In genomic region chr3:71752911-71753715, GRCh38 we compare ENCODE assay signal across 11 cellular contexts. TPM values are rescaled to one million over a fixed set of nuclear protein-coding genes. Genes with fewer than 3 reads are reported as not detected.
DNase-seq lines count a peak whose midpoint lies in the region; ATAC-seq and TF ChIP-seq lines count a peak whose summit lies in the region.
"Had no signal": no experiment of that assay in that cellular context is flagged by ENCODE, and none has a peak within 500 bp of the region (broad histone marks: within the 10 kb centered on the region; RNA-seq: fewer than 3 reads in every experiment).

No MANE protein-coding gene starts in this region.

- H3K56ac ChIP-seq in mesendoderm (ENCODE audit: low read length), result peak overlapping the region; percentile 100

- no peak overlapping the region for H3K27ac ChIP-seq in mammary epithelial cell (ENCODE audit: insufficient read depth, low read depth, low read length)
- no peak overlapping the region for H3K27ac ChIP-seq in mesendoderm (ENCODE audit: low read depth, low read length)
- no peak overlapping the region for H3K27ac ChIP-seq in transverse colon

- ATAC-seq in left colon, result no peak
- ATAC-seq in HG02571 (IDR thresholded peaks at IDR 0.05; ENCODE audit: unreplicated experiment), result no peak
- no peak for ATAC-seq in GM19452 (IDR thresholded peaks at IDR 0.05; ENCODE audit: unreplicated experiment)

- dilution Hi-C loops in mammary epithelial cell (cut with HindIII; ENCODE audit: low sequenced_read_pairs), result no loop called here

- H2BK120ac ChIP-seq in mesendoderm (ENCODE audit: low read depth, low read length), result no peak overlapping the region

- H3K79me1 ChIP-seq in mesendoderm (ENCODE audit: low read length), result no peaks in the 10 kb centered on the region

- H3K4me1 ChIP-seq in mammary epithelial cell (ENCODE audit: insufficient read depth, low read length) (peaks cover 12% of the 10 kb centered on the region), mesendoderm (ENCODE audit: control insufficient read depth, low read depth, low read length) (no peaks in the 10 kb centered on the region), transverse colon (peaks cover 0 to 4% (median 2%) of the 10 kb centered on the region in 4 donors)

- no peaks in the 10 kb centered on the region for H3K9me3 Mint-ChIP-seq in activated T-cell treated with anti-CD3 and anti-CD28 coated beads, Interleukin-2, amount 50 U/mL, for 24 hours

- no peak overlapping the region for H2AFZ ChIP-seq in mammary epithelial cell (ENCODE audit: low read depth, low read length)

- intact Hi-C loops in mammary epithelial cell (cut with micrococcal nuclease), result no loop called here
- intact Hi-C loops in transverse colon (cut with DNase I; ENCODE audit: low total_unique reads), result no loop called here
- intact Hi-C loops in left colon (cut with DNase I, micrococcal nuclease), result no loop called here

- no TSS peak for BruUV-seq in mammary epithelial cell (replicated peaks; lab: Mats Ljungman, UMichigan)

- no peak overlapping the region for H4K8ac ChIP-seq in mesendoderm (ENCODE audit: low read depth, low read length)

- H3K27ac Mint-ChIP-seq in activated T-cell treated with anti-CD3 and anti-CD28 coated beads, Interleukin-2, amount 50 U/mL, for 24 hours, result no peak overlapping the region

- peak overlapping the region; percentile 69 for H3K4me3 Mint-ChIP-seq in activated T-cell treated with anti-CD3 and anti-CD28 coated beads, Interleukin-2, amount 50 U/mL, for 24 hours

- H3K4me3 ChIP-seq in mammary epithelial cell (replicated peaks in 1 of 3; ENCODE audit: insufficient read depth in 1 of 3, low read depth in 2 of 3, low read length in 3 of 3) (peak overlapping the region in 2 of 3 experiments; percentile 38 to 56), mesendoderm (ENCODE audit: low read length) (peak overlapping the region; percentile 3), transverse colon (peak overlapping the region in 3 of 4 donors; percentile 43 to 64 (median 44))

- H2AK5ac ChIP-seq in mesendoderm (ENCODE audit: low read length), result no peak overlapping the region

- no peaks in the 10 kb centered on the region for H3K79me2 ChIP-seq in mammary epithelial cell (ENCODE audit: insufficient read depth, low read length)
- H3K79me2 ChIP-seq in mesendoderm (ENCODE audit: control insufficient read depth, insufficient read depth, low read length), result no peaks in the 10 kb centered on the region

- no peaks in the 10 kb centered on the region for H3K36me3 Mint-ChIP-seq in activated T-cell treated with anti-CD3 and anti-CD28 coated beads, Interleukin-2, amount 50 U/mL, for 24 hours (ENCODE audit: low read depth)

- in situ Hi-C loops in mammary epithelial cell (cut with MboI; ENCODE audit: low sequenced_read_pairs in 2 of 2) (no loop called here), transverse colon (cut with MboI; ENCODE audit: low pct_ligation_motif_present in 1 of 4, low pct_unique_long_range_greater_than_20kb in 1 of 4, low sequenced_read_pairs in 3 of 4) (no loop called here)

- TF ChIP-seq POLR2A in transverse colon (IDR thresholded peaks at IDR 0.05), result no peak

- H3K9ac ChIP-seq in mammary epithelial cell (ENCODE audit: insufficient read depth, low read length) (no peak overlapping the region), mesendoderm (ENCODE audit: low read length) (peak overlapping the region; percentile 92)

- DNase-seq in activated T-cell treated with anti-CD3 and anti-CD28 coated beads, Interleukin-2, amount 50 U/mL, for 24 hours, result peak; percentile 47
- no peak for DNase-seq in activated T-cell treated with anti-CD3 and anti-CD28 coated beads for 4 hours
- DNase-seq in mammary epithelial cell, result no peak
- DNase-seq in mesendoderm, result peak; percentile 22
- DNase-seq in transverse colon, result no peak
- DNase-seq in left colon, result no peak
- DNase-seq: activated CD4-positive, alpha-beta T cell treated with anti-CD3 and anti-CD28 coated beads, Interleukin-2, amount 50 U/mL, for 4 hours; COR-L47; MV-4-11 had no signal

- peak overlapping the region; percentile 2 for H3K4ac ChIP-seq in mesendoderm (ENCODE audit: low read depth, low read length)

- CTCF ChIA-PET in mammary epithelial cell (lab: Charles Lee; ENCODE audit: low non-redundant PET), result no interaction called here

- no peak for TF ChIP-seq CTCF in mammary epithelial cell (conservative IDR thresholded peaks at IDR 0.05 in 1 of 2, IDR thresholded peaks at IDR 0.05 in 1 of 2; ENCODE audit: extremely low read depth in 1 of 2, insufficient read depth in 1 of 2, low read depth in 1 of 2, low read length in 2 of 2)
- TF ChIP-seq CTCF in transverse colon (IDR thresholded peaks at IDR 0.05), result no peak

- H3K36me3 ChIP-seq in mammary epithelial cell (ENCODE audit: insufficient read depth, low read length) (no peaks in the 10 kb centered on the region), mesendoderm (ENCODE audit: control insufficient read depth, insufficient read depth, low read length) (no peaks in the 10 kb centered on the region), transverse colon (no peaks in the 10 kb centered on the region)

- 41% methylated on average over 19 of the region's 67 CpGs for WGBS in mammary epithelial cell (ENCODE audit: low coverage, missing lambda C conversion rate)
- WGBS in mesendoderm (ENCODE audit: extremely low coverage, insufficient coverage, low lambda C conversion rate), result no CpG with 5 or more reads among the region's 67 CpGs
- 56% methylated on average over 14 of the region's 67 CpGs; no CpG with 5 or more reads in 1 of the 2 donors for WGBS in transverse colon (ENCODE audit: low coverage in 1 of 2), 2 donors

- H3K23ac ChIP-seq in mesendoderm (ENCODE audit: low read length), result no peak overlapping the region

- H3K4me2 ChIP-seq in mammary epithelial cell (ENCODE audit: insufficient read depth, low read depth, low read length) (peak overlapping the region; percentile 93), mesendoderm (ENCODE audit: low read length) (peak overlapping the region; percentile 93)

- no peak overlapping the region for H4K5ac ChIP-seq in mesendoderm (ENCODE audit: low read length)

- H3K4me1 Mint-ChIP-seq in activated T-cell treated with anti-CD3 and anti-CD28 coated beads, Interleukin-2, amount 50 U/mL, for 24 hours (ENCODE audit: low read depth), result peaks cover 8% of the 10 kb centered on the region

- H3K27me3 ChIP-seq in mammary epithelial cell (ENCODE audit: insufficient read depth, low read length) (peaks cover 35% of the 10 kb centered on the region), mesendoderm (ENCODE audit: insufficient read depth, low read length, poor library complexity) (peaks cover 18% of the 10 kb centered on the region), transverse colon (peaks cover 49% of the 10 kb centered on the region)

- peak overlapping the region; percentile 2 for H3K18ac ChIP-seq in mesendoderm (ENCODE audit: low read length)

- peaks cover 50% of the 10 kb centered on the region for H3K27me3 Mint-ChIP-seq in activated T-cell treated with anti-CD3 and anti-CD28 coated beads, Interleukin-2, amount 50 U/mL, for 24 hours

- peaks cover 3% of the 10 kb centered on the region for H4K20me1 ChIP-seq in mammary epithelial cell (ENCODE audit: insufficient read depth, low read length)

- H3K9me3 ChIP-seq in mammary epithelial cell (replicated peaks; ENCODE audit: insufficient read depth, low read length) (no peaks in the 10 kb centered on the region), transverse colon (no peaks in the 10 kb centered on the region)

- TF ChIP-seq EP300 in transverse colon (IDR thresholded peaks at IDR 0.05; ENCODE audit: low read depth), result no peak

- H2BK15ac ChIP-seq in mesendoderm (replicated peaks; ENCODE audit: low read depth), result no peak overlapping the region

- H2BK5ac ChIP-seq in mesendoderm (ENCODE audit: low read length), result no peak overlapping the region

RNA-seq across cellular contexts. Expression of gene GPR27, which starts 0.5 kb away (rescaled TPM):
- total RNA-seq in mammary epithelial cell, result 1 to 10 TPM in 1 of 2 donors, under 1 TPM in 1; 0.56 to 7.7 TPM
- polyA plus RNA-seq in mammary epithelial cell, result 0.14 TPM
- polyA minus RNA-seq in mammary epithelial cell, result not detected
- 12.0 TPM for polyA plus RNA-seq in mesendoderm (2013, experiment 1 of 2)
- 13.2 TPM for polyA plus RNA-seq in mesendoderm (2013, experiment 2 of 2)
- total RNA-seq in transverse colon, result 1 to 10 TPM in 1 of 4 donors, under 1 TPM in 1, not detected in 2; 0.79 to 1.1 TPM
- under 1 TPM; 0.49 to 0.70 TPM for total RNA-seq in left colon

RNA-seq across cellular contexts. Expression of gene EIF4E3, which starts 27.9 kb away (rescaled TPM):
- 1 to 10 TPM; 3.7 to 6.3 TPM for total RNA-seq in mammary epithelial cell
- polyA plus RNA-seq in mammary epithelial cell, result 1.8 TPM
- 2.1 TPM for polyA minus RNA-seq in mammary epithelial cell
- 9.6 TPM for polyA plus RNA-seq in mesendoderm (2013, experiment 1 of 2)
- polyA plus RNA-seq in mesendoderm (2013, experiment 2 of 2), result 10.4 TPM
- total RNA-seq in transverse colon, result 10 to 100 TPM in 2 of 4 donors, 1 to 10 TPM in 2; 6.0 to 35.6 (median 19.4) TPM
- 10 to 100 TPM; 43.1 to 49.4 TPM for total RNA-seq in left colon

RNA-seq across cellular contexts. Expression of gene PROK2, which starts 31.8 kb away (rescaled TPM):
- not detected for total RNA-seq in mammary epithelial cell
- polyA plus RNA-seq in mammary epithelial cell, result not detected
- not detected for polyA minus RNA-seq in mammary epithelial cell
- 2.3 TPM for polyA plus RNA-seq in mesendoderm (2013, experiment 1 of 2)
- polyA plus RNA-seq in mesendoderm (2013, experiment 2 of 2), result 2.1 TPM
- not detected for total RNA-seq in transverse colon
- total RNA-seq in left colon, result not detected

Comparison
In these comparisons a context has a peak if more than half of its experiments do, and no peak if none do; other contexts are left out.
1. DNase-seq: peak in activated T-cell treated with anti-CD3 and anti-CD28 coated beads, Interleukin-2, amount 50 U/mL, for 24 hours (single experiment) and mesendoderm (single experiment); none in activated T-cell treated with anti-CD3 and anti-CD28 coated beads for 4 hours (single experiment), mammary epithelial cell (single experiment), transverse colon (single experiment) and left colon (0 of 2).
2. Peak in every context shown above with its lines, with median percentiles within 50 percentile points of each other: H3K4me3 ChIP-seq.